ENCODE assay signal across 8 cellular contexts in genomic region chr16:49858200-49859129, GRCh38. TPM values are rescaled to one million over a fixed set of nuclear protein-coding genes. Genes with fewer than 3 reads are reported as not detected.
DNase-seq lines count a peak whose midpoint lies in the region; ATAC-seq and TF ChIP-seq lines count a peak whose summit lies in the region.

No MANE protein-coding gene starts in this region.

- H2AFZ ChIP-seq in Karpas-422 (ENCODE audit: low read length) = no peak overlapping the region

- no peaks in the 10 kb centered on the region for H3K27me3 ChIP-seq in Karpas-422 (ENCODE audit: low read length)

- no peaks in the 10 kb centered on the region for H3K79me2 ChIP-seq in Karpas-422 (ENCODE audit: low read length)

- in situ Hi-C loops in astrocyte of the spinal cord (cut with HindIII; ENCODE audit: low sequenced_read_pairs) = no loop called here

- H3K4me3 ChIP-seq in AG10803 (ENCODE audit: low read length) (peak overlapping the region; percentile 12; the same call in 1 of the 2 replicates), Karpas-422 (ENCODE audit: low read length) (no peak overlapping the region; the same call in 1 of the 2 replicates), astrocyte of the spinal cord (ENCODE audit: low read depth, low read length) (peak overlapping the region; percentile 33)

- peaks cover 14% of the 10 kb centered on the region for H3K4me1 ChIP-seq in Karpas-422 (ENCODE audit: low read length)

- peak overlapping the region; percentile 40 for H3K4me2 ChIP-seq in Karpas-422 (ENCODE audit: low read depth, low read length, poor library complexity, severe bottlenecking)

- ATAC-seq in GM21390 (IDR thresholded peaks at IDR 0.05; ENCODE audit: unreplicated experiment) (no peak), HG03196 (IDR thresholded peaks at IDR 0.05; ENCODE audit: unreplicated experiment) (no peak)

- TF ChIP-seq CTCF in AG10803 (conservative IDR thresholded peaks at IDR 0.05; ENCODE audit: low read length) = no peak
- TF ChIP-seq CTCF in astrocyte of the spinal cord (IDR thresholded peaks at IDR 0.05; ENCODE audit: low read depth, low read length) = no peak

- no peaks in the 10 kb centered on the region for H3K9me2 ChIP-seq in Karpas-422 (replicated peaks; ENCODE audit: insufficient read depth, low read length)

- no peak overlapping the region for H3K27ac ChIP-seq in Karpas-422 (ENCODE audit: low read length)

- DNase-seq in AG10803 (ENCODE audit: low read depth) (no peak), Karpas-422 (no peak), astrocyte of the spinal cord (ENCODE audit: low read depth, low spot score) (no peak), islet precursor cell (peak; percentile 75), NCI-H187 (lab: John Stamatoyannopoulos, UW) (no peak)
- DNase-seq in stimulated activated CD4-positive, alpha-beta T cell treated with anti-CD3 and anti-CD28 coated beads, Interleukin-1b, Interleukin-23, amount 100 ng/mL, for 4 hours (ENCODE audit: low read depth in 2 of 2) = peak; percentile 42 to 50

- no peaks in the 10 kb centered on the region for H4K20me1 ChIP-seq in Karpas-422 (ENCODE audit: insufficient read depth, low read depth, low read length)

- no peak overlapping the region for H3K9ac ChIP-seq in Karpas-422 (ENCODE audit: low read length)

- no peaks in the 10 kb centered on the region for H3K9me3 ChIP-seq in Karpas-422 (ENCODE audit: low read length)

- H3K36me3 ChIP-seq in Karpas-422 (ENCODE audit: insufficient read depth, low read length) = no peaks in the 10 kb centered on the region

RNA-seq across cellular contexts. Expression of gene ZNF423, which starts 2.6 kb away (rescaled TPM):
- total RNA-seq in Karpas-422 (2014; rRNA removed; shearing (Covaris generic); ENCODE audit: low replicate concordance) = not detected in 2 replicates

Comparison
In these comparisons a context has a peak if more than half of its experiments do, and no peak if none do; other contexts are left out.
1. DNase-seq: peak in islet precursor cell (single experiment) and stimulated activated CD4-positive, alpha-beta T cell treated with anti-CD3 and anti-CD28 coated beads, Interleukin-1b, Interleukin-23, amount 100 ng/mL, for 4 hours (2 of 2); none in AG10803 (single experiment), Karpas-422 (single experiment), astrocyte of the spinal cord (single experiment) and NCI-H187 (0 of 2).